ENCODE assay signal across 26 cellular contexts in genomic region chr4:147820975-147821374, GRCh38.
DNase-seq lines count a peak whose midpoint lies in the region; ATAC-seq, FAIRE-seq and TF ChIP-seq lines count a peak whose summit lies in the region.
"Had no signal": no experiment of that assay in that cellular context is flagged by ENCODE, and none has a peak within 500 bp of the region (broad histone marks: within the 10 kb centered on the region; RNA-seq: fewer than 3 reads in every experiment).

No MANE protein-coding gene starts in this region.

- no peaks in the 10 kb centered on the region for H3K9me2 ChIP-seq in SK-N-SH

- no peak for TF ChIP-seq EP300 in SK-N-SH (IDR thresholded peaks at IDR 0.05; ENCODE audit: borderline replicate concordance in 1 of 2, low read depth in 1 of 2, low read length in 1 of 2)
- no peak for TF ChIP-seq EP300 in ovary (IDR thresholded peaks at IDR 0.05)

- FAIRE-seq in astrocyte (lab: Jason Lieb, UNC): no peak
- FAIRE-seq: colon, islet of Langerhans, small intestine had no signal

- H2AFZ ChIP-seq in SK-N-SH (ENCODE audit: low read depth): no peak overlapping the region
- H2AFZ ChIP-seq in astrocyte (ENCODE audit: low read depth, low read length): no peak overlapping the region
- H2AFZ ChIP-seq: parathyroid adenoma had no signal

- 95% methylated on average over 5 of the region's 6 CpGs for WGBS in SK-N-SH (ENCODE audit: low lambda C conversion rate)
- WGBS in testis, 2 donors: 83 to 94% methylated on average over 6 of the region's 6 CpGs
- WGBS in ovary, 3 donors: 95 to 96% (median 96%) methylated on average over 6 of the region's 6 CpGs

- TF ChIP-seq RAD21 in SK-N-SH (IDR thresholded peaks at IDR 0.05; ENCODE audit: low read length): no peak

- H3K27ac ChIP-seq in SK-N-SH (ENCODE audit: low read depth in 2 of 2, low read length in 1 of 2) (no peak overlapping the region; a peak in 1 of 4 replicates), astrocyte (ENCODE audit: low read depth, low read length) (no peak overlapping the region), testis (peak overlapping the region; percentile 64), ovary (peak overlapping the region in 1 of 2 donors; percentile 2)
- H3K27ac ChIP-seq: parathyroid adenoma had no signal

- no peak for DNase-seq in SK-N-SH
- no peak for DNase-seq in astrocyte (ENCODE audit: low read depth)
- peak; percentile 60 for DNase-seq in islet precursor cell
- no peak for DNase-seq in testis
- no peak for DNase-seq in SHP77 treated with DMSO at 0.1 percent for 48 hours (lab: John Stamatoyannopoulos, UW)
- DNase-seq in ovary: no peak
- DNase-seq in DMS153 treated with DMSO at 0.1 percent for 48 hours (lab: John Stamatoyannopoulos, UW; ENCODE audit: unreplicated experiment): no peak
- DNase-seq: activated CD4-positive, alpha-beta T cell treated with anti-CD3 and anti-CD28 coated beads for 36 hours; activated T-cell treated with anti-CD3 and anti-CD28 coated beads, Interleukin-2, amount 50 U/mL, for 48 hours; hippocampal formation; Kasumi-1; naive thymus-derived CD8-positive, alpha-beta T cell; NCI-H1092; NCI-H2029 treated with DMSO at 0.1 percent for 48 hours; RPMI8226; stimulated activated CD4-positive, alpha-beta T cell treated with anti-CD3 and anti-CD28 coated beads, Interleukin-4, amount 100 ng/mL, for 1 hour; stimulated activated naive CD8-positive, alpha-beta T cell treated with anti-CD3 and anti-CD28 coated beads, Interleukin-15, amount 100 ng/mL, for 72 hours; SW 1271 had no signal

- H3K4me1 ChIP-seq in SK-N-SH (ENCODE audit: control insufficient read depth in 1 of 2, insufficient read depth in 2 of 2, low read depth in 1 of 2, low read length in 1 of 2) (peaks cover 0 to 32% of the 10 kb centered on the region in 2 experiments; a peak in 3 of 4 replicates), astrocyte (ENCODE audit: insufficient read depth, low read length) (peaks cover 14% of the 10 kb centered on the region), testis (peaks cover 45% of the 10 kb centered on the region), ovary (ENCODE audit: insufficient read depth) (peaks cover 24% of the 10 kb centered on the region)
- H3K4me1 ChIP-seq: HAP-1 had no signal

- H3F3A ChIP-seq in SK-N-SH (replicated peaks; ENCODE audit: insufficient read depth): no peaks in the 10 kb centered on the region

- H3K36me3 ChIP-seq in SK-N-SH (replicated peaks in 1 of 2; ENCODE audit: control insufficient read depth in 1 of 2, insufficient read depth in 2 of 2, low read length in 1 of 2) (peaks cover 0 to 8% of the 10 kb centered on the region in 2 experiments), astrocyte (ENCODE audit: insufficient read depth, low read length) (no peaks in the 10 kb centered on the region), testis (ENCODE audit: low read depth, missing control alignments) (no peaks in the 10 kb centered on the region), ovary (no peaks in the 10 kb centered on the region)
- H3K36me3 ChIP-seq: HAP-1 had no signal

- POLR2A ChIA-PET in SK-N-SH (lab: Yijun Ruan, JAX): no interaction called here

- no peak overlapping the region for H3K4me3 Mint-ChIP-seq in astrocyte (ENCODE audit: unreplicated experiment)
- H3K4me3 Mint-ChIP-seq: activated CD4-positive, alpha-beta T cell treated with anti-CD3 and anti-CD28 coated beads for 36 hours; activated naive CD4-positive, alpha-beta T cell treated with anti-CD3 and anti-CD28 coated beads, Interleukin-2, amount 50 U/mL, for 24 hours; naive thymus-derived CD8-positive, alpha-beta T cell; stimulated activated naive CD8-positive, alpha-beta T cell treated with anti-CD3 and anti-CD28 coated beads, Interleukin-15, amount 100 ng/mL, for 72 hours; type B pancreatic cell had no signal

- no peaks in the 10 kb centered on the region for H3K9me3 ChIP-seq in SK-N-SH
- H3K9me3 ChIP-seq in astrocyte (ENCODE audit: insufficient read depth, low read depth, low read length): no peaks in the 10 kb centered on the region
- H3K9me3 ChIP-seq in testis: no peaks in the 10 kb centered on the region
- no peaks in the 10 kb centered on the region for H3K9me3 ChIP-seq in ovary
- H3K9me3 ChIP-seq: HAP-1 had no signal

- peaks cover 25% of the 10 kb centered on the region for H3K4me1 Mint-ChIP-seq in astrocyte (ENCODE audit: low read depth, unreplicated experiment)

- no peaks in the 10 kb centered on the region for H3K9me3 Mint-ChIP-seq in astrocyte (ENCODE audit: unreplicated experiment)
- H3K9me3 Mint-ChIP-seq: activated naive CD4-positive, alpha-beta T cell treated with anti-CD3 and anti-CD28 coated beads, Interleukin-2, amount 50 U/mL, for 24 hours; naive thymus-derived CD8-positive, alpha-beta T cell; stimulated activated naive CD8-positive, alpha-beta T cell treated with anti-CD3 and anti-CD28 coated beads, Interleukin-15, amount 100 ng/mL, for 72 hours had no signal

- H3K27me3 Mint-ChIP-seq in astrocyte (ENCODE audit: low read depth, unreplicated experiment): no peaks in the 10 kb centered on the region
- H3K27me3 Mint-ChIP-seq: activated CD4-positive, alpha-beta T cell treated with anti-CD3 and anti-CD28 coated beads for 36 hours; activated naive CD4-positive, alpha-beta T cell treated with anti-CD3 and anti-CD28 coated beads, Interleukin-2, amount 50 U/mL, for 24 hours; naive thymus-derived CD8-positive, alpha-beta T cell; stimulated activated naive CD8-positive, alpha-beta T cell treated with anti-CD3 and anti-CD28 coated beads, Interleukin-15, amount 100 ng/mL, for 72 hours; type B pancreatic cell had no signal

- intact Hi-C loops in testis (cut with DNase I; ENCODE audit: low total_unique reads): no loop called here
- intact Hi-C loops in ovary (cut with DNase I): loop anchor here in 1 of 4 donors (10.0 kb wide), 1 partner anchor 86 kb away; the partner anchor contains the start of gene ARHGAP10

- TF ChIP-seq CTCF in SK-N-SH (IDR thresholded peaks at IDR 0.05) (no peak), astrocyte (IDR thresholded peaks at IDR 0.05; ENCODE audit: insufficient read depth, low read depth, low read length) (no peak), testis (IDR thresholded peaks at IDR 0.05) (no peak), ovary (IDR thresholded peaks at IDR 0.05) (no peak)

- H3K27me3 ChIP-seq in SK-N-SH (ENCODE audit: insufficient read depth): no peaks in the 10 kb centered on the region
- no peaks in the 10 kb centered on the region for H3K27me3 ChIP-seq in astrocyte (ENCODE audit: insufficient read depth, low read length)
- no peaks in the 10 kb centered on the region for H3K27me3 ChIP-seq in testis
- H3K27me3 ChIP-seq in ovary: no peaks in the 10 kb centered on the region

- H3K4me2 ChIP-seq in SK-N-SH: 0 out of 2 replicates have a peak overlapping the region, but pooled peaks have one; percentile 13
- no peak overlapping the region for H3K4me2 ChIP-seq in astrocyte (ENCODE audit: low read length)

- H3K4me3 ChIP-seq in SK-N-SH (ENCODE audit: low read depth in 2 of 2, low read length in 1 of 2) (no peak overlapping the region), astrocyte (ENCODE audit: insufficient read depth, low read depth, low read length) (no peak overlapping the region), testis (no peak overlapping the region), ovary (no peak overlapping the region)
- H3K4me3 ChIP-seq: HAP-1 had no signal

- no peaks in the 10 kb centered on the region for H4K20me1 ChIP-seq in SK-N-SH (ENCODE audit: insufficient read depth)
- H4K20me1 ChIP-seq in astrocyte (ENCODE audit: insufficient read depth, low read length): peaks cover 22% of the 10 kb centered on the region

- ATAC-seq in SK-N-SH treated with all-trans-retinoic acid at 6 μM for 48 hours: no peak
- ATAC-seq: naive thymus-derived CD8-positive, alpha-beta T cell had no signal

- H3K27ac Mint-ChIP-seq in astrocyte (ENCODE audit: unreplicated experiment): peak overlapping the region; percentile 47
- H3K27ac Mint-ChIP-seq: activated CD4-positive, alpha-beta T cell treated with anti-CD3 and anti-CD28 coated beads for 36 hours; activated naive CD4-positive, alpha-beta T cell treated with anti-CD3 and anti-CD28 coated beads, Interleukin-2, amount 50 U/mL, for 24 hours; stimulated activated naive CD8-positive, alpha-beta T cell treated with anti-CD3 and anti-CD28 coated beads, Interleukin-15, amount 100 ng/mL, for 72 hours; type B pancreatic cell had no signal

- H3K79me2 ChIP-seq in SK-N-SH (ENCODE audit: insufficient read depth) (peaks cover 23% of the 10 kb centered on the region), astrocyte (ENCODE audit: insufficient read depth, low read length) (peaks cover 16% of the 10 kb centered on the region)
- H3K79me2 ChIP-seq: parathyroid adenoma had no signal

- TF ChIP-seq POLR2A in testis (IDR thresholded peaks at IDR 0.05) (no peak), ovary (IDR thresholded peaks at IDR 0.05) (no peak)

- peaks cover 10% of the 10 kb centered on the region for H3K36me3 Mint-ChIP-seq in astrocyte (ENCODE audit: low read depth, unreplicated experiment)

- H3K9ac ChIP-seq in SK-N-SH: no peak overlapping the region
- no peak overlapping the region for H3K9ac ChIP-seq in astrocyte (ENCODE audit: low read length)
- H3K9ac ChIP-seq: parathyroid adenoma had no signal

- CTCF ChIA-PET in SK-N-SH (lab: Yijun Ruan, JAX): interaction anchor here (1.5 to 1.6 kb wide), 2 partner anchors 44 to 46 kb away, joined by 4 to 5 read pairs; no protein-coding TSS in a partner anchor

TF ChIP-seq in SK-N-SH, 30 proteins besides CTCF, POLR2A, EP300 and RAD21 (continues in another document):
- TF ChIP-seq TAF1 (IDR thresholded peaks at IDR 0.05; ENCODE audit: borderline replicate concordance, low read depth, low read length) (no peak), MEF2A (IDR thresholded peaks at IDR 0.05; ENCODE audit: borderline replicate concordance, low read depth) (no peak), JUND (IDR thresholded peaks at IDR 0.05) (no peak)

TF ChIP-seq in SK-N-SH treated with all-trans-retinoic acid at 6 μM for 48 hours, 23 proteins besides CTCF, POLR2A, EP300 and RAD21 (continues in another document):
- TF ChIP-seq CSRNP3 (CRISPR knock-in tag; IDR thresholded peaks at IDR 0.05) (no peak), CSDC2 (CRISPR knock-in tag; IDR thresholded peaks at IDR 0.05) (no peak), ESRRG (CRISPR knock-in tag; IDR thresholded peaks at IDR 0.05) (no peak), BACH2 (CRISPR knock-in tag; IDR thresholded peaks at IDR 0.05; ENCODE audit: borderline replicate concordance) (no peak)

Comparison
In these comparisons a context has a peak if more than half of its experiments do, and no peak if none do; other contexts are left out.
1. H3K27ac ChIP-seq: peak in testis (2 of 2); none in SK-N-SH (0 of 2) and astrocyte (single experiment).